1 cellular context compared by ENCODE assay signal in genomic region chr22:42939941-42940653, GRCh38.
TF ChIP-seq lines count a peak whose summit lies in the region.

No MANE protein-coding gene starts in this region.

TF ChIP-seq in HepG2, 621 proteins besides CTCF, POLR2A, EP300 and RAD21 (continued from another document):
- TF ChIP-seq ZNF746 (CRISPR knock-in tag; IDR thresholded peaks at IDR 0.05) (no peak), SMC3 (IDR thresholded peaks at IDR 0.05; ENCODE audit: low read length) (no peak), KLF16 (CRISPR knock-in tag; IDR thresholded peaks at IDR 0.05) (no peak), STAT5B (CRISPR knock-in tag; IDR thresholded peaks at IDR 0.05) (no peak), SOX5 (CRISPR knock-in tag; IDR thresholded peaks at IDR 0.05; ENCODE audit: borderline replicate concordance) (peak; percentile 79; the same call in 1 of the 2 replicates), RFX5 (IDR thresholded peaks at IDR 0.05; ENCODE audit: low read depth, low read length) (no peak), PRMT3 (CRISPR knock-in tag; IDR thresholded peaks at IDR 0.05; ENCODE audit: borderline replicate concordance, low read depth) (no peak), TMF1 (CRISPR knock-in tag; IDR thresholded peaks at IDR 0.05; ENCODE audit: low read depth) (no peak), ZNF138 (CRISPR knock-in tag; IDR thresholded peaks at IDR 0.05; ENCODE audit: low read depth) (no peak), SRY (CRISPR knock-in tag; IDR thresholded peaks at IDR 0.05) (no peak; the same call in 1 of the 2 replicates), NBN (conservative IDR thresholded peaks at IDR 0.05) (no peak), BHLHE40 (IDR thresholded peaks at IDR 0.05; ENCODE audit: low read length) (peak; percentile 51; the same call in 1 of the 2 replicates), JUNB (CRISPR knock-in tag; IDR thresholded peaks at IDR 0.05; ENCODE audit: borderline replicate concordance) (peak; percentile 77; the same call in 1 of the 2 replicates), ZNF652 (CRISPR knock-in tag; IDR thresholded peaks at IDR 0.05; ENCODE audit: borderline replicate concordance, low read depth) (no peak), ZNF234 (CRISPR knock-in tag; conservative IDR thresholded peaks at IDR 0.05) (no peak), IRF1 (CRISPR knock-in tag; IDR thresholded peaks at IDR 0.05; ENCODE audit: low read depth) (no peak), ZNF670 (CRISPR knock-in tag; IDR thresholded peaks at IDR 0.05; ENCODE audit: borderline replicate concordance) (no peak), ZNF446 (CRISPR knock-in tag; IDR thresholded peaks at IDR 0.05) (no peak), ZNF775 (CRISPR knock-in tag; IDR thresholded peaks at IDR 0.05; ENCODE audit: borderline replicate concordance) (no peak), HOXD1 (CRISPR knock-in tag; IDR thresholded peaks at IDR 0.05) (0 out of 2 replicates have a peak, but pooled peaks have one; percentile 38), LCORL (IDR thresholded peaks at IDR 0.05) (no peak), LCORL (CRISPR knock-in tag; IDR thresholded peaks at IDR 0.05) (peak; percentile 74; the same call in 1 of the 2 replicates), PITX1 (CRISPR knock-in tag; IDR thresholded peaks at IDR 0.05) (no peak), MED8 (CRISPR knock-in tag; IDR thresholded peaks at IDR 0.05; ENCODE audit: insufficient replicate concordance) (no peak)
- TF ChIP-seq, protein P1, sequence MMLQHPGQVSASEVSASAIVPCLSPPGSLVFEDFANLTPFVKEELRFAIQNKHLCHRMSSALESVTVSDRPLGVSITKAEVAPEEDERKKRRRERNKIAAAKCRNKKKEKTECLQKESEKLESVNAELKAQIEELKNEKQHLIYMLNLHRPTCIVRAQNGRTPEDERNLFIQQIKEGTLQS (CRISPR knock-in tag; IDR thresholded peaks at IDR 0.05), result peak; percentile 82
- TF ChIP-seq, protein P2, sequence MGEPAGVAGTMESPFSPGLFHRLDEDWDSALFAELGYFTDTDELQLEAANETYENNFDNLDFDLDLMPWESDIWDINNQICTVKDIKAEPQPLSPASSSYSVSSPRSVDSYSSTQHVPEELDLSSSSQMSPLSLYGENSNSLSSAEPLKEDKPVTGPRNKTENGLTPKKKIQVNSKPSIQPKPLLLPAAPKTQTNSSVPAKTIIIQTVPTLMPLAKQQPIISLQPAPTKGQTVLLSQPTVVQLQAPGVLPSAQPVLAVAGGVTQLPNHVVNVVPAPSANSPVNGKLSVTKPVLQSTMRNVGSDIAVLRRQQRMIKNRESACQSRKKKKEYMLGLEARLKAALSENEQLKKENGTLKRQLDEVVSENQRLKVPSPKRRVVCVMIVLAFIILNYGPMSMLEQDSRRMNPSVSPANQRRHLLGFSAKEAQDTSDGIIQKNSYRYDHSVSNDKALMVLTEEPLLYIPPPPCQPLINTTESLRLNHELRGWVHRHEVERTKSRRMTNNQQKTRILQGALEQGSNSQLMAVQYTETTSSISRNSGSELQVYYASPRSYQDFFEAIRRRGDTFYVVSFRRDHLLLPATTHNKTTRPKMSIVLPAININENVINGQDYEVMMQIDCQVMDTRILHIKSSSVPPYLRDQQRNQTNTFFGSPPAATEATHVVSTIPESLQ (CRISPR knock-in tag; conservative IDR thresholded peaks at IDR 0.05), result no peak
- TF ChIP-seq, protein P3, sequence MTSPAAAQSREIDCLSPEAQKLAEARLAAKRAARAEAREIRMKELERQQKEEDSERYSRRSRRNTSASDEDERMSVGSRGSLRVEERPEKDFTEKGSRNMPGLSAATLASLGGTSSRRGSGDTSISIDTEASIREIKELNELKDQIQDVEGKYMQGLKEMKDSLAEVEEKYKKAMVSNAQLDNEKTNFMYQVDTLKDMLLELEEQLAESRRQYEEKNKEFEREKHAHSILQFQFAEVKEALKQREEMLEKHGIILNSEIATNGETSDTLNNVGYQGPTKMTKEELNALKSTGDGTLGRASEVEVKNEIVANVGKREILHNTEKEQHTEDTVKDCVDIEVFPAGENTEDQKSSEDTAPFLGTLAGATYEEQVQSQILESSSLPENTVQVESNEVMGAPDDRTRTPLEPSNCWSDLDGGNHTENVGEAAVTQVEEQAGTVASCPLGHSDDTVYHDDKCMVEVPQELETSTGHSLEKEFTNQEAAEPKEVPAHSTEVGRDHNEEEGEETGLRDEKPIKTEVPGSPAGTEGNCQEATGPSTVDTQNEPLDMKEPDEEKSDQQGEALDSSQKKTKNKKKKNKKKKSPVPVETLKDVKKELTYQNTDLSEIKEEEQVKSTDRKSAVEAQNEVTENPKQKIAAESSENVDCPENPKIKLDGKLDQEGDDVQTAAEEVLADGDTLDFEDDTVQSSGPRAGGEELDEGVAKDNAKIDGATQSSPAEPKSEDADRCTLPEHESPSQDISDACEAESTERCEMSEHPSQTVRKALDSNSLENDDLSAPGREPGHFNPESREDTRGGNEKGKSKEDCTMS (CRISPR knock-in tag; conservative IDR thresholded peaks at IDR 0.05), result no peak
